ENCODE assay signal across 9 cellular contexts in genomic region chr10:69348824-69349541, GRCh38.
A peak's percentile ranks its signal among the peaks of the same experiment; 100 is the strongest.
DNase-seq lines count a peak whose midpoint lies in the region; ATAC-seq and TF ChIP-seq lines count a peak whose summit lies in the region.
"Had no signal": no experiment of that assay in that cellular context is flagged by ENCODE, and none has a peak within 500 bp of the region (broad histone marks: within the 10 kb centered on the region; RNA-seq: fewer than 3 reads in every experiment).

No MANE protein-coding gene starts in this region.

- 55 to 63% methylated on average over 10 of the region's 10 CpGs for WGBS in thyroid gland, 2 donors

- H3K9me3 ChIP-seq in right atrium auricular region (no peaks in the 10 kb centered on the region), thyroid gland (no peaks in the 10 kb centered on the region)
- H3K9me3 ChIP-seq: SJSA1 had no signal

- no peaks in the 10 kb centered on the region for H3K27me3 Mint-ChIP-seq in activated naive CD8-positive, alpha-beta T cell

- H3K27ac Mint-ChIP-seq in activated naive CD8-positive, alpha-beta T cell, result peak overlapping the region; percentile 92

- H3K4me1 ChIP-seq in right atrium auricular region (peaks cover 0 to 66% of the 10 kb centered on the region in 2 donors), thyroid gland (peaks cover 46 to 48% of the 10 kb centered on the region in 2 donors)

- TF ChIP-seq POLR2A in thyroid gland (IDR thresholded peaks at IDR 0.05), result no peak

- peaks cover 7% of the 10 kb centered on the region for H3K36me3 Mint-ChIP-seq in activated naive CD8-positive, alpha-beta T cell

- ATAC-seq in HG02678 (IDR thresholded peaks at IDR 0.05; ENCODE audit: unreplicated experiment) (no peak), GM19324 (IDR thresholded peaks at IDR 0.05; ENCODE audit: low FRiP score, unreplicated experiment) (no peak)

- peak overlapping the region; percentile 65 for H3K4me3 Mint-ChIP-seq in activated naive CD8-positive, alpha-beta T cell

- intact Hi-C loops in thyroid gland (cut with DNase I), result no loop called here

- peaks cover 81% of the 10 kb centered on the region for H3K4me1 Mint-ChIP-seq in activated naive CD8-positive, alpha-beta T cell (ENCODE audit: low read depth)

- H3K36me3 ChIP-seq in right atrium auricular region (peaks cover 21% of the 10 kb centered on the region), thyroid gland (peaks cover 0 to 6% of the 10 kb centered on the region in 2 donors)

- no peaks in the 10 kb centered on the region for H3K9me3 Mint-ChIP-seq in activated naive CD8-positive, alpha-beta T cell (ENCODE audit: low read depth)

- no peak overlapping the region for H3K4me3 ChIP-seq in right atrium auricular region
- H3K4me3 ChIP-seq in thyroid gland (replicated peaks in 1 of 3), result no peak overlapping the region
- H3K4me3 ChIP-seq: SJSA1 had no signal

- TF ChIP-seq CTCF in right atrium auricular region (IDR thresholded peaks at IDR 0.05), result no peak
- TF ChIP-seq CTCF in thyroid gland (IDR thresholded peaks at IDR 0.05), result no peak

- peak overlapping the region; percentile 59 to 74 for H3K27ac ChIP-seq in right atrium auricular region
- peak overlapping the region; percentile 10 to 77 (median 52) for H3K27ac ChIP-seq in thyroid gland
- H3K27ac ChIP-seq: SJSA1 had no signal

- H3K27me3 ChIP-seq in right atrium auricular region, result no peaks in the 10 kb centered on the region
- no peaks in the 10 kb centered on the region for H3K27me3 ChIP-seq in thyroid gland
- H3K27me3 ChIP-seq: SJSA1 had no signal

- DNase-seq in GF-D8 (lab: John Stamatoyannopoulos, UW) (peak; percentile 71), NCI-H2029 (lab: John Stamatoyannopoulos, UW) (peak; percentile 77), right atrium auricular region (ENCODE audit: low spot score) (peak; percentile 93), thyroid gland (no peak)
- no peak for DNase-seq in stimulated activated CD4-positive, alpha-beta T cell treated with anti-CD3 and anti-CD28 coated beads, Interleukin-12 subunit alpha, Interleukin-12 subunit beta, amount 100 ng/mL, for 4 hours

Comparison
In these comparisons a context has a peak if more than half of its experiments do, and no peak if none do; other contexts are left out.
1. DNase-seq: peak in GF-D8 (single experiment), NCI-H2029 (single experiment) and right atrium auricular region (single experiment); none in thyroid gland (0 of 2) and stimulated activated CD4-positive, alpha-beta T cell treated with anti-CD3 and anti-CD28 coated beads, Interleukin-12 subunit alpha, Interleukin-12 subunit beta, amount 100 ng/mL, for 4 hours (single experiment).